ENCODE assay signal across 2 cellular contexts in genomic region chr1:18146886-18147285, GRCh38.
TF ChIP-seq lines count a peak whose summit lies in the region.

No MANE protein-coding gene starts in this region.

TF ChIP-seq in HCT116, 20 proteins besides CTCF, POLR2A, EP300 and RAD21:
- TF ChIP-seq ZBTB33 (IDR thresholded peaks at IDR 0.05; ENCODE audit: extremely low read depth, insufficient replicate concordance, low read length), result no peak
- no peak for TF ChIP-seq ZNF274 (IDR thresholded peaks at IDR 0.05; ENCODE audit: low read depth, low read length)
- no peak for TF ChIP-seq EZH2 (IDR thresholded peaks at IDR 0.05)
- no peak for TF ChIP-seq POLR2AphosphoS5 (IDR thresholded peaks at IDR 0.05; ENCODE audit: low read depth, low read length)
- TF ChIP-seq YY1 (IDR thresholded peaks at IDR 0.05; ENCODE audit: extremely low read depth, insufficient replicate concordance, low read depth, low read length), result no peak
- no peak for TF ChIP-seq REST (IDR thresholded peaks at IDR 0.05; ENCODE audit: low read depth)
- TF ChIP-seq SRF (IDR thresholded peaks at IDR 0.05; ENCODE audit: low read depth), result no peak
- TF ChIP-seq FOSL1 (IDR thresholded peaks at IDR 0.05; ENCODE audit: low read depth), result no peak
- no peak for TF ChIP-seq ATF3 (IDR thresholded peaks at IDR 0.05)
- no peak for TF ChIP-seq JUND (IDR thresholded peaks at IDR 0.05)
- no peak for TF ChIP-seq SIN3A (IDR thresholded peaks at IDR 0.05; ENCODE audit: low read depth)

TF ChIP-seq in H1, 55 proteins besides CTCF, POLR2A, EP300 and RAD21:
- no peak for TF ChIP-seq ZNF274 (IDR thresholded peaks at IDR 0.05; ENCODE audit: borderline replicate concordance, extremely low read depth, low read length)
- TF ChIP-seq EGR1 (IDR thresholded peaks at IDR 0.05; ENCODE audit: borderline replicate concordance, low read depth, low read length), result no peak
- TF ChIP-seq SP4 (IDR thresholded peaks at IDR 0.05; ENCODE audit: low read length), result no peak
- no peak for TF ChIP-seq CREB1 (IDR thresholded peaks at IDR 0.05)
- no peak for TF ChIP-seq CHD7 (IDR thresholded peaks at IDR 0.05; ENCODE audit: insufficient replicate concordance, low read length)
- TF ChIP-seq TCF12 (IDR thresholded peaks at IDR 0.05; ENCODE audit: low read depth, low read length), result no peak
- TF ChIP-seq SUZ12 (IDR thresholded peaks at IDR 0.05; ENCODE audit: low read length), result no peak
- TF ChIP-seq RNF2 (IDR thresholded peaks at IDR 0.05; ENCODE audit: borderline replicate concordance, low read depth, low read length, missing control alignments, poor library complexity, severe bottlenecking), result no peak
- no peak for TF ChIP-seq CEBPB (IDR thresholded peaks at IDR 0.05; ENCODE audit: low read depth, low read length)
- no peak for TF ChIP-seq TBP (IDR thresholded peaks at IDR 0.05; ENCODE audit: low read depth, low read length)
- no peak for TF ChIP-seq RFX5 (IDR thresholded peaks at IDR 0.05; ENCODE audit: borderline replicate concordance, low read depth, low read length)
- TF ChIP-seq PHF8 (conservative IDR thresholded peaks at IDR 0.05; ENCODE audit: low read depth, low read length), result no peak
- TF ChIP-seq NRF1 (IDR thresholded peaks at IDR 0.05; ENCODE audit: low read depth, low read length), result no peak
